In the genomic region with DNA sequence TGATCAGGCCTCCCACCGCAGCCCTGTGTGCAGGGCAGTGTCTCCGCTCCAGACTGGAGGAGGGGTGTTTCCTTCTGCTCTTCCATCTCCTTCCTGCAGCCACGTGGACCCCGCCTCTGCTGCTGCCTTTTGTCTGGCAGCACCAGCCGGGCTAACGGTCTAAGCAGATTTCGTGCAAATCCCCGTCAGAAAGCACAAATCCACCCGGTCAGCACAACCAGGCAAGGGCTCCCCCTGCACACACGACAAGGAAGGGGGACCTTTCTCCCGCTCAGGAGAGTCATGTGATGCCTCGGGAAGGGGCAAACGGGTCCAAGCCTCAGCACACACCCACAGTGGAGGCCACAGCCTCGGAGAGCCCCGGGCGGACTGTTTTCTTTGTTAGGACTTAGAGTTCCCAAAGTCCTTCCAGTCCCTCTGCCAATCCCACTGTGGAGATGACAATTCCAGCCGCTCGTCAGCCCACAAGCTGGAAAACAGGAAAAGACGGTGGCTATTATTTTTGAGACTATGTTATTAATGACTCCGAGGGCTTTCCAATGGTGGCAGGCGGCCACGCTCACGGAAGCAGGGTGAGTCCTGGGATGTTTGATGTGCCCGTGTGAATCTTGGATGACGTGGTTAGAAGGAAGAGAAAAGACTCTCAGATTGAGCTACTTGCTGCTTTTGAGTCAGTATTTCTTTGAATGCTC, we compare ENCODE assay signal across 8 cellular contexts. TPM values are rescaled to one million over a fixed set of nuclear protein-coding genes. Genes with fewer than 3 reads are reported as not detected.
DNase-seq lines count a peak whose midpoint lies in the region; ATAC-seq and TF ChIP-seq lines count a peak whose summit lies in the region.

No MANE protein-coding gene starts in this region.

- TF ChIP-seq POLR2A in stomach (IDR thresholded peaks at IDR 0.05), result no peak

- DNase-seq in coronary artery (ENCODE audit: low spot score), result no peak
- no peak for DNase-seq in stomach
- DNase-seq in NCI-H2029 treated with DMSO at 0.1 percent for 48 hours (lab: John Stamatoyannopoulos, UW), result no peak
- DNase-seq in osteocyte (ENCODE audit: extremely low spot score, unreplicated experiment), result no peak

- no peaks in the 10 kb centered on the region for H3K27me3 Mint-ChIP-seq in osteocyte (ENCODE audit: unreplicated experiment)

- peak in 1 of 2 donors; percentile 4 for TF ChIP-seq RAD21 in liver (IDR thresholded peaks at IDR 0.05)

- peaks cover 4% of the 10 kb centered on the region for H3K9me3 Mint-ChIP-seq in osteocyte (ENCODE audit: unreplicated experiment)

- H3K4me3 Mint-ChIP-seq in osteocyte (ENCODE audit: unreplicated experiment), result no peak overlapping the region

- H3K27ac ChIP-seq in HUES48 (ENCODE audit: low read depth, low read length), result peak overlapping the region; percentile 14
- H3K27ac ChIP-seq in coronary artery, result peak overlapping the region; percentile 61 to 79
- H3K27ac ChIP-seq in liver (ENCODE audit: low read depth in 1 of 2, low read length in 2 of 2), result peak overlapping the region; percentile 44 to 66
- H3K27ac ChIP-seq in stomach, result peak overlapping the region; percentile 5 to 76 (median 66)

- intact Hi-C loops in stomach (cut with DNase I; ENCODE audit: low total_unique reads), result no loop called here

- no peak overlapping the region for H3K9ac ChIP-seq in HUES48 (ENCODE audit: low read depth, low read length)
- H3K9ac ChIP-seq in liver (ENCODE audit: low read depth in 1 of 2, low read length in 2 of 2), result no peak overlapping the region

- H3K27me3 ChIP-seq in HUES48 (ENCODE audit: control insufficient read depth, insufficient read depth, low read length), result no peaks in the 10 kb centered on the region
- H3K27me3 ChIP-seq in liver (ENCODE audit: control insufficient read depth in 4 of 4, insufficient read depth in 4 of 4, low read length in 3 of 4), result no peaks in the 10 kb centered on the region
- H3K27me3 ChIP-seq in stomach, result no peaks in the 10 kb centered on the region

- no peak for TF ChIP-seq CTCF in coronary artery (IDR thresholded peaks at IDR 0.05)
- no peak for TF ChIP-seq CTCF in liver (IDR thresholded peaks at IDR 0.05; ENCODE audit: low read depth, low read length, missing input control)
- no peak for TF ChIP-seq CTCF in stomach (IDR thresholded peaks at IDR 0.05)
- TF ChIP-seq CTCF in osteocyte (IDR thresholded peaks at IDR 0.05), result no peak

- H3K4me1 ChIP-seq in HUES48 (ENCODE audit: control insufficient read depth, insufficient read depth, low read length) (peaks cover 10% of the 10 kb centered on the region), liver (ENCODE audit: control insufficient read depth in 4 of 4, insufficient read depth in 4 of 4, low read length in 3 of 4) (peaks cover 0 to 6% (median 2%) of the 10 kb centered on the region in 4 donors), stomach (peaks cover 21 to 32% (median 28%) of the 10 kb centered on the region in 4 donors)

- H3K9me3 ChIP-seq in HUES48 (ENCODE audit: control insufficient read depth, insufficient read depth, low read length) (peaks cover 12% of the 10 kb centered on the region; the same call in 1 of the 2 replicates), liver (ENCODE audit: control insufficient read depth in 4 of 4, low read length in 3 of 4) (no peaks in the 10 kb centered on the region), stomach (peaks cover 0 to 10% (median 0%) of the 10 kb centered on the region in 4 donors)

- H3K36me3 ChIP-seq in HUES48 (ENCODE audit: control insufficient read depth, insufficient read depth, low read length) (no peaks in the 10 kb centered on the region), liver (ENCODE audit: control insufficient read depth in 4 of 4, insufficient read depth in 3 of 4, low read depth in 1 of 4, low read length in 3 of 4) (no peaks in the 10 kb centered on the region), stomach (no peaks in the 10 kb centered on the region)

- peaks cover 2% of the 10 kb centered on the region for H3K36me3 Mint-ChIP-seq in osteocyte (ENCODE audit: unreplicated experiment)

- H3K4me1 Mint-ChIP-seq in osteocyte (ENCODE audit: unreplicated experiment), result peaks cover 19% of the 10 kb centered on the region

- no peak overlapping the region for H3K4me3 ChIP-seq in HUES48 (ENCODE audit: low read depth, low read length)
- H3K4me3 ChIP-seq in coronary artery, result peak overlapping the region; percentile 60
- H3K4me3 ChIP-seq in liver (ENCODE audit: low read depth in 1 of 3, low read length in 3 of 3), result no peak overlapping the region
- peak overlapping the region in 2 of 4 donors; percentile 14 to 26 for H3K4me3 ChIP-seq in stomach

- no peak for TF ChIP-seq EP300 in stomach (IDR thresholded peaks at IDR 0.05)

- ATAC-seq in HG02588 (IDR thresholded peaks at IDR 0.05; ENCODE audit: unreplicated experiment) (no peak), GM21367 (IDR thresholded peaks at IDR 0.05; ENCODE audit: unreplicated experiment) (no peak)

- 57% methylated on average over 25 of the region's 25 CpGs for WGBS in liver
- whole genome bisulfite sequencing in stomach, 5 donors, result 27 to 52% (median 30%) methylated on average over 18 to 25 of the region's 25 CpGs

- no peak overlapping the region for H3K27ac Mint-ChIP-seq in osteocyte (ENCODE audit: unreplicated experiment)

TF ChIP-seq in liver, 16 proteins besides CTCF, POLR2A, EP300 and RAD21:
- peak; percentile 11 for TF ChIP-seq SP1 (IDR thresholded peaks at IDR 0.05)
- no peak for TF ChIP-seq FOXA2 (IDR thresholded peaks at IDR 0.05)
- peak; percentile 13 for TF ChIP-seq NR2F2 (IDR thresholded peaks at IDR 0.05)
- no peak for TF ChIP-seq EGR1 (IDR thresholded peaks at IDR 0.05; ENCODE audit: low read depth in 2 of 2)
- no peak for TF ChIP-seq HNF4G (IDR thresholded peaks at IDR 0.05)
- TF ChIP-seq ATF3 (IDR thresholded peaks at IDR 0.05), result no peak
- TF ChIP-seq JUND (IDR thresholded peaks at IDR 0.05), result no peak
- TF ChIP-seq REST (IDR thresholded peaks at IDR 0.05), result no peak
- no peak for TF ChIP-seq RXRA (IDR thresholded peaks at IDR 0.05)
- no peak for TF ChIP-seq YY1 (IDR thresholded peaks at IDR 0.05)
- TF ChIP-seq FOXA1 (IDR thresholded peaks at IDR 0.05), result no peak
- TF ChIP-seq, protein P1, sequence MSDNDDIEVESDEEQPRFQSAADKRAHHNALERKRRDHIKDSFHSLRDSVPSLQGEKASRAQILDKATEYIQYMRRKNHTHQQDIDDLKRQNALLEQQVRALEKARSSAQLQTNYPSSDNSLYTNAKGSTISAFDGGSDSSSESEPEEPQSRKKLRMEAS (IDR thresholded peaks at IDR 0.05), result peak; percentile 19
- no peak for TF ChIP-seq TAF1 (conservative IDR thresholded peaks at IDR 0.05)
- TF ChIP-seq, protein P2, sequence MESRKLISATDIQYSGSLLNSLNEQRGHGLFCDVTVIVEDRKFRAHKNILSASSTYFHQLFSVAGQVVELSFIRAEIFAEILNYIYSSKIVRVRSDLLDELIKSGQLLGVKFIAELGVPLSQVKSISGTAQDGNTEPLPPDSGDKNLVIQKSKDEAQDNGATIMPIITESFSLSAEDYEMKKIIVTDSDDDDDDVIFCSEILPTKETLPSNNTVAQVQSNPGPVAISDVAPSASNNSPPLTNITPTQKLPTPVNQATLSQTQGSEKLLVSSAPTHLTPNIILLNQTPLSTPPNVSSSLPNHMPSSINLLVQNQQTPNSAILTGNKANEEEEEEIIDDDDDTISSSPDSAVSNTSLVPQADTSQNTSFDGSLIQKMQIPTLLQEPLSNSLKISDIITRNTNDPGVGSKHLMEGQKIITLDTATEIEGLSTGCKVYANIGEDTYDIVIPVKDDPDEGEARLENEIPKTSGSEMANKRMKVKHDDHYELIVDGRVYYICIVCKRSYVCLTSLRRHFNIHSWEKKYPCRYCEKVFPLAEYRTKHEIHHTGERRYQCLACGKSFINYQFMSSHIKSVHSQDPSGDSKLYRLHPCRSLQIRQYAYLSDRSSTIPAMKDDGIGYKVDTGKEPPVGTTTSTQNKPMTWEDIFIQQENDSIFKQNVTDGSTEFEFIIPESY (IDR thresholded peaks at IDR 0.05), result no peak
- no peak for TF ChIP-seq GABPA (IDR thresholded peaks at IDR 0.05 in 1 of 2, conservative IDR thresholded peaks at IDR 0.05 in 1 of 2)
- no peak for TF ChIP-seq HNF4A (conservative IDR thresholded peaks at IDR 0.05)

RNA-seq across cellular contexts. Expression of gene MEAK7, which starts 22.5 kb away (rescaled TPM):
- 1 to 10 TPM; 2.8 to 4.0 TPM for total RNA-seq in liver
- 1 to 10 TPM; 1.3 to 1.6 TPM for polyA plus RNA-seq in liver
- total RNA-seq in stomach, result 10 to 100 TPM in 2 of 5 donors, 1 to 10 TPM in 3; 5.8 to 21.1 (median 9.4) TPM
- polyA plus RNA-seq in stomach, result 1 to 10 TPM; 3.9 to 7.0 (median 6.8) TPM
- total RNA-seq in osteocyte, result 26.2 and 28.1 TPM in 2 replicates

Comparison
In these comparisons a context has a peak if more than half of its experiments do, and no peak if none do; other contexts are left out.
1. H3K27ac ChIP-seq: peak in every context shown above with its lines; median percentile 70 in coronary artery; 66 in stomach; 55 in liver; 14 in HUES48.